26 cellular contexts compared by ENCODE assay signal in genomic region chr16:73083271-73083670, GRCh38. TPM values are rescaled to one million over a fixed set of nuclear protein-coding genes. Genes with fewer than 3 reads are reported as not detected.
A peak's percentile ranks its signal among the peaks of the same experiment; 100 is the strongest.
DNase-seq lines count a peak whose midpoint lies in the region; ATAC-seq and TF ChIP-seq lines count a peak whose summit lies in the region.
"Had no signal": no experiment of that assay in that cellular context is flagged by ENCODE, and none has a peak within 500 bp of the region (broad histone marks: within the 10 kb centered on the region; RNA-seq: fewer than 3 reads in every experiment).

No MANE protein-coding gene starts in this region.

- peak overlapping the region; percentile 56 to 83 (median 76) for H3K4me2 ChIP-seq in BLaER1 treated with 17β-estradiol and CSF1 and Interleukin-3, amounts not matched to agents 10 nM and 100 nM
- peak overlapping the region; percentile 23; the same call in 1 of the 2 replicates for H3K4me2 ChIP-seq in OCI-LY7 (ENCODE audit: low read length)
- H3K4me2 ChIP-seq: SK-N-SH had no signal

- no peaks in the 10 kb centered on the region for H3K27me3 Mint-ChIP-seq in chondrocyte (ENCODE audit: low read depth)
- H3K27me3 Mint-ChIP-seq in T-helper 17 cell, result peaks cover 17% of the 10 kb centered on the region
- H3K27me3 Mint-ChIP-seq: central memory CD8-positive, alpha-beta T cell; type B pancreatic cell had no signal

- H3K27ac Mint-ChIP-seq in chondrocyte (ENCODE audit: unreplicated experiment), result peak overlapping the region; percentile 92
- no peak overlapping the region for H3K27ac Mint-ChIP-seq in T-helper 17 cell
- H3K27ac Mint-ChIP-seq: activated CD8-positive, alpha-beta T cell treated with anti-CD3 and anti-CD28 coated beads, Interleukin-2, amount 10 ng/mL, durations not matched to agents 7 days and 5 days; activated naive CD8-positive, alpha-beta T cell; nephron; type B pancreatic cell had no signal

- peaks cover 3% of the 10 kb centered on the region for H3K36me3 Mint-ChIP-seq in chondrocyte (ENCODE audit: low read depth)
- peaks cover 2% of the 10 kb centered on the region for H3K36me3 Mint-ChIP-seq in T-helper 17 cell (ENCODE audit: low read depth)
- H3K36me3 Mint-ChIP-seq: type B pancreatic cell had no signal

- WGBS in psoas muscle, 3 donors, result 90 to 95% (median 94%) methylated on average over 3 of the region's 3 CpGs

- DNase-seq in OCI-LY7 (ENCODE audit: low spot score) (no peak), chondrocyte (ENCODE audit: low spot score) (no peak), psoas muscle (no peak), cerebellum (ENCODE audit: low spot score) (no peak), uterus (no peak), gastrocnemius medialis (no peak), T-helper 17 cell (no peak)
- DNase-seq: activated CD8-positive, alpha-beta T cell treated with anti-CD3 and anti-CD28 coated beads, Interleukin-2, amount 10 ng/mL, durations not matched to agents 7 days and 5 days; activated effector memory CD4-positive, alpha-beta T cell treated with Interleukin-2 at 50 U/mL for 16 hours; activated T-cell treated with anti-CD3 and anti-CD28 coated beads for 4 hours; anterior cingulate cortex; glutamatergic neuron; GOT3; kidney; NCI-H1694; NCI-H526; retina; SK-N-SH; T-helper 2 cell had no signal

- H3K9me2 ChIP-seq in OCI-LY7 (ENCODE audit: insufficient read depth, low read length), result no peaks in the 10 kb centered on the region
- H3K9me2 ChIP-seq: SK-N-SH had no signal

- intact Hi-C loops in OCI-LY7 (cut with micrococcal nuclease; ENCODE audit: unreplicated experiment), result no loop called here
- intact Hi-C loops in psoas muscle (cut with DNase I), result no loop called here
- intact Hi-C loops in uterus (cut with DNase I; ENCODE audit: low total_unique reads), result no loop called here
- intact Hi-C loops in gastrocnemius medialis (cut with DNase I; ENCODE audit: low total_unique reads), result no loop called here

- H3K4me1 Mint-ChIP-seq in chondrocyte (ENCODE audit: low read depth) (peaks cover 31% of the 10 kb centered on the region), T-helper 17 cell (no peaks in the 10 kb centered on the region)
- H3K4me1 Mint-ChIP-seq: central memory CD8-positive, alpha-beta T cell; nephron had no signal

- in situ Hi-C loops in gastrocnemius medialis (cut with MboI; ENCODE audit: low sequenced_read_pairs in 4 of 4), result loop anchor here in 2 of 4 donors (25.0 kb wide), 3 partner anchors 104 to 571 kb away; no protein-coding TSS in a partner anchor

- no peak overlapping the region for H3K4me3 Mint-ChIP-seq in chondrocyte (ENCODE audit: unreplicated experiment)
- H3K4me3 Mint-ChIP-seq in T-helper 17 cell, result no peak overlapping the region
- H3K4me3 Mint-ChIP-seq: activated CD8-positive, alpha-beta T cell treated with anti-CD3 and anti-CD28 coated beads, Interleukin-2, amount 10 ng/mL, durations not matched to agents 7 days and 5 days; activated naive CD8-positive, alpha-beta T cell; central memory CD8-positive, alpha-beta T cell; nephron; type B pancreatic cell had no signal

- no TSS peak for BruUV-seq in OCI-LY7 (replicated peaks; lab: Mats Ljungman, UMichigan)

- CTCF ChIA-PET in OCI-LY7 (lab: Charles Lee; ENCODE audit: unreplicated experiment), result no interaction called here

- TF ChIP-seq POLR2A in uterus (IDR thresholded peaks at IDR 0.05) (no peak), gastrocnemius medialis (IDR thresholded peaks at IDR 0.05) (no peak)

- POLR2A ChIA-PET in OCI-LY7 (lab: Charles Lee), result interaction anchor here (0.7 kb wide), 1 partner anchor 792 kb away, joined by 3 read pairs; no protein-coding TSS in a partner anchor

- no peaks in the 10 kb centered on the region for H3K79me2 ChIP-seq in OCI-LY7 (ENCODE audit: insufficient read depth, low read depth, low read length)

- no peak for TF ChIP-seq CTCF in OCI-LY7 (conservative IDR thresholded peaks at IDR 0.05; ENCODE audit: low read length)
- no peak for TF ChIP-seq CTCF in chondrocyte (IDR thresholded peaks at IDR 0.05)
- TF ChIP-seq CTCF in psoas muscle (IDR thresholded peaks at IDR 0.05), result no peak
- TF ChIP-seq CTCF in uterus (IDR thresholded peaks at IDR 0.05), result no peak
- no peak for TF ChIP-seq CTCF in gastrocnemius medialis (IDR thresholded peaks at IDR 0.05 in 4 of 5, conservative IDR thresholded peaks at IDR 0.05 in 1 of 5)

- no peak overlapping the region for H2AFZ ChIP-seq in OCI-LY7 (ENCODE audit: low read length)

- no peaks in the 10 kb centered on the region for H4K20me1 ChIP-seq in BLaER1 treated with 17β-estradiol and CSF1 and Interleukin-3, amounts not matched to agents 10 nM and 100 nM
- no peaks in the 10 kb centered on the region for H4K20me1 ChIP-seq in OCI-LY7 (ENCODE audit: insufficient read depth, low read length)

- peak overlapping the region in 4 of 11 experiments; percentile 5 to 58 (median 32); a peak in 5 of 22 replicates for H3K9ac ChIP-seq in BLaER1 treated with 17β-estradiol and CSF1 and Interleukin-3, amounts not matched to agents 10 nM and 100 nM
- H3K9ac ChIP-seq: SK-N-SH had no signal

- no peaks in the 10 kb centered on the region for H3K27me3 ChIP-seq in BLaER1 treated with 17β-estradiol and CSF1 and Interleukin-3, amounts not matched to agents 10 nM and 100 nM
- no peaks in the 10 kb centered on the region for H3K27me3 ChIP-seq in psoas muscle (ENCODE audit: insufficient read depth in 3 of 3, low read length in 2 of 3)
- no peaks in the 10 kb centered on the region for H3K27me3 ChIP-seq in uterus
- no peaks in the 10 kb centered on the region for H3K27me3 ChIP-seq in gastrocnemius medialis

- peaks cover 11% of the 10 kb centered on the region for H3K9me3 Mint-ChIP-seq in chondrocyte (ENCODE audit: low read depth)
- H3K9me3 Mint-ChIP-seq: type B pancreatic cell had no signal

- H3K4me3 ChIP-seq in BLaER1 treated with 17β-estradiol and CSF1 and Interleukin-3, amounts not matched to agents 10 nM and 100 nM, result no peak overlapping the region
- no peak overlapping the region for H3K4me3 ChIP-seq in OCI-LY7 (ENCODE audit: low read depth, low read length, poor library complexity, severe bottlenecking)
- H3K4me3 ChIP-seq in psoas muscle, result no peak overlapping the region
- H3K4me3 ChIP-seq in uterus, result no peak overlapping the region
- H3K4me3 ChIP-seq in gastrocnemius medialis, result no peak overlapping the region
- H3K4me3 ChIP-seq: lung had no signal

- H3K36me3 ChIP-seq in BLaER1 treated with 17β-estradiol and CSF1 and Interleukin-3, amounts not matched to agents 10 nM and 100 nM, result no peaks in the 10 kb centered on the region
- no peaks in the 10 kb centered on the region for H3K36me3 ChIP-seq in OCI-LY7 (ENCODE audit: insufficient read depth, low read length)
- no peaks in the 10 kb centered on the region for H3K36me3 ChIP-seq in psoas muscle (ENCODE audit: insufficient read depth in 1 of 2, low read depth in 1 of 2)
- no peaks in the 10 kb centered on the region for H3K36me3 ChIP-seq in uterus
- no peaks in the 10 kb centered on the region for H3K36me3 ChIP-seq in gastrocnemius medialis

- peaks cover 29 to 83% (median 45%) of the 10 kb centered on the region in 10 experiments for H3K4me1 ChIP-seq in BLaER1 treated with 17β-estradiol and CSF1 and Interleukin-3, amounts not matched to agents 10 nM and 100 nM
- H3K4me1 ChIP-seq in OCI-LY7 (ENCODE audit: insufficient read depth, low read length, poor library complexity, severe bottlenecking), result peaks cover 6% of the 10 kb centered on the region
- H3K4me1 ChIP-seq in psoas muscle, result no peaks in the 10 kb centered on the region
- no peaks in the 10 kb centered on the region for H3K4me1 ChIP-seq in uterus
- H3K4me1 ChIP-seq in gastrocnemius medialis, result no peaks in the 10 kb centered on the region

- H3K9me3 ChIP-seq in BLaER1 treated with 17β-estradiol and CSF1 and Interleukin-3, amounts not matched to agents 10 nM and 100 nM (replicated peaks in 1 of 11), result peaks cover 5 to 15% (median 10%) of the 10 kb centered on the region in 11 experiments; a peak in 17 of 22 replicates
- H3K9me3 ChIP-seq in OCI-LY7 (ENCODE audit: low read length) (no peaks in the 10 kb centered on the region), psoas muscle (no peaks in the 10 kb centered on the region), uterus (no peaks in the 10 kb centered on the region), gastrocnemius medialis (no peaks in the 10 kb centered on the region), T-helper 17 cell (ENCODE audit: control insufficient read depth, low read length, poor library complexity, severe bottlenecking) (no peaks in the 10 kb centered on the region)
- H3K9me3 ChIP-seq: SK-N-SH had no signal

- ATAC-seq in psoas muscle (no peak), gastrocnemius medialis (no peak), T-helper 17 cell (no peak)
- ATAC-seq: activated CD8-positive, alpha-beta T cell treated with anti-CD3 and anti-CD28 coated beads, Interleukin-2, amount 10 ng/mL, durations not matched to agents 7 days and 5 days; HepG2 had no signal

- H3K27ac ChIP-seq in BLaER1 treated with 17β-estradiol and CSF1 and Interleukin-3, amounts not matched to agents 10 nM and 100 nM, result peak overlapping the region in 5 of 11 experiments; percentile 36 to 97 (median 69); a peak in 9 of 22 replicates
- no peak overlapping the region for H3K27ac ChIP-seq in OCI-LY7 (ENCODE audit: low read depth, low read length, poor library complexity, severe bottlenecking)
- H3K27ac ChIP-seq in psoas muscle, result peak overlapping the region; percentile 10
- no peak overlapping the region for H3K27ac ChIP-seq in uterus
- H3K27ac ChIP-seq in gastrocnemius medialis, result no peak overlapping the region

RNA-seq across cellular contexts. Expression of gene ZFHX3, which starts 35.3 kb away (rescaled TPM):
- 0.77 and 1.3 TPM in 2 replicates for total RNA-seq in OCI-LY7 (2014; rRNA removed; shearing (Covaris generic))
- total RNA-seq in OCI-LY7 (2022), result 5.7 and 6.2 TPM in 2 replicates
- total RNA-seq in chondrocyte, result 74.4 to 91.0 TPM (median 86.8 TPM) in 3 replicates
- 10 to 100 TPM; 10.6 to 36.9 (median 26.2) TPM for total RNA-seq in psoas muscle
- 10 to 100 TPM in 1 of 3 donors, 1 to 10 TPM in 2; 3.3 to 11.5 (median 5.2) TPM for polyA plus RNA-seq in psoas muscle
- 4.7 TPM for total RNA-seq in cerebellum
- total RNA-seq in uterus, result 10 to 100 TPM in 3 of 4 donors, 1 to 10 TPM in 1; 9.1 to 34.0 (median 12.0) TPM
- 10 to 100 TPM; 14.0 to 28.5 (median 27.3) TPM for total RNA-seq in gastrocnemius medialis
- 1 to 10 TPM in 1 of 2 donors, under 1 TPM in 1; 0.94 to 2.2 TPM for total RNA-seq in T-helper 17 cell
